16 cellular contexts compared by ENCODE assay signal in the genomic region with DNA sequence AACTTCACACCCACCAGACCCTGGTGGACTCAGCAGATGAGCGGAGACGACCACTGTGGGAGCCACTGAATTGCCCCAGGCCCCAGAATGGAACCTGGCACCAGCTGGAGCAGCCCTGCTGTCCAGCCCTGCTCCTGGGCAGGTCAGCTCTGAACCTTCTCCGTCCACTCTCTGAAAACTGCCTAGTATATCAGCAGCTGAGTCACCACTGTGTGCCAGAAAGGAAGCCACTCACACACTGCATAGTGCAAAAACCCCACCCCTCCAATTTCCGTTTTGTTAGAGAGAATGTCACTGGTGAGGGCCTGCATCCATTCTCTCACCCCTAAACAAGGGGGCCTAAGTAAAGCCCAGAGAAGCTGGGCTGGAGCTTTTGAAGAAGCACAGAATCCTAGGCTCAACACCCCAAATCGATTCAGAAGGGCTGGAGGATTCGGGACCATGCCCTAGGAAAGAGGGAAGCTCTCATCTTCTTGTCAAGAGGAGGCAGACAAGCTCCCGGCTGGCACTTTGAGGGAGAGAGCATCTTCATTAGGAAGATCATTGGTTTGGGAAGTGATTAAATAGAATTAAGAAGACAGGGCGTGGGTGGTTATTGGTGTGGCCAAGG. TPM values are rescaled to one million over a fixed set of nuclear protein-coding genes. Genes with fewer than 3 reads are reported as not detected.
DNase-seq lines count a peak whose midpoint lies in the region; ATAC-seq, FAIRE-seq and TF ChIP-seq lines count a peak whose summit lies in the region.
"Had no signal": no experiment of that assay in that cellular context is flagged by ENCODE, and none has a peak within 500 bp of the region (broad histone marks: within the 10 kb centered on the region; RNA-seq: fewer than 3 reads in every experiment).

No MANE protein-coding gene starts in this region.

- DNase-seq in heart left ventricle (peak in 2 of 5 donors; percentile 36 to 41), cardiac septum (ENCODE audit: low spot score) (no peak), astrocyte of the hippocampus (ENCODE audit: low read depth, low spot score) (peak; percentile 36), right atrium auricular region (ENCODE audit: low spot score) (peak; percentile 55), upper lobe of right lung (no peak), HTR-8/SVneo (ENCODE audit: insufficient read length, low spot score) (no peak), tibial nerve (ENCODE audit: low spot score in 2 of 2) (no peak)
- DNase-seq in activated CD4-positive, alpha-beta T cell treated with anti-CD3 and anti-CD28 coated beads, Interleukin-2, amount 50 U/mL, for 48 hours = no peak
- DNase-seq: gastrocnemius medialis, left colon, MG63, NCI-H345, SHP77 treated with DMSO at 0.1 percent for 48 hours, WERI-Rb-1 had no signal

- H3K27me3 ChIP-seq in heart left ventricle = no peaks in the 10 kb centered on the region
- no peaks in the 10 kb centered on the region for H3K27me3 ChIP-seq in right atrium auricular region
- H3K27me3 ChIP-seq in upper lobe of right lung = no peaks in the 10 kb centered on the region
- no peaks in the 10 kb centered on the region for H3K27me3 ChIP-seq in tibial nerve
- H3K27me3 ChIP-seq: cardiac muscle cell, gastrocnemius medialis, MG63, suprapubic skin had no signal

- TF ChIP-seq POLR2A in heart left ventricle (IDR thresholded peaks at IDR 0.05) = no peak
- TF ChIP-seq POLR2A in tibial nerve (IDR thresholded peaks at IDR 0.05) = no peak

- no peaks in the 10 kb centered on the region for H3K36me3 ChIP-seq in heart left ventricle
- H3K36me3 ChIP-seq in right atrium auricular region = no peaks in the 10 kb centered on the region
- H3K36me3 ChIP-seq in upper lobe of right lung = no peaks in the 10 kb centered on the region
- no peaks in the 10 kb centered on the region for H3K36me3 ChIP-seq in tibial nerve
- H3K36me3 ChIP-seq: cardiac muscle cell, gastrocnemius medialis, MG63, suprapubic skin, WERI-Rb-1 had no signal

- H3K4me3 ChIP-seq in heart left ventricle (no peak overlapping the region), right atrium auricular region (no peak overlapping the region), upper lobe of right lung (no peak overlapping the region), tibial nerve (no peak overlapping the region)
- H3K4me3 ChIP-seq: cardiac muscle cell, gastrocnemius medialis, MG63, suprapubic skin had no signal

- H3K27ac ChIP-seq in heart left ventricle = peak overlapping the region in 9 of 12 donors; percentile 29 to 82 (median 61)
- peak overlapping the region in 1 of 2 donors; percentile 62 for H3K27ac ChIP-seq in right atrium auricular region
- peak overlapping the region; percentile 55 for H3K27ac ChIP-seq in upper lobe of right lung
- no peak overlapping the region for H3K27ac ChIP-seq in tibial nerve
- H3K27ac ChIP-seq: cardiac muscle cell, suprapubic skin, WERI-Rb-1 had no signal

- intact Hi-C loops in heart left ventricle (cut with DNase I) = loop anchor here in 1 of 10 donors (5.0 kb wide), 1 partner anchor 40 kb away; no protein-coding TSS in a partner anchor
- intact Hi-C loops in cardiac septum (cut with DNase I) = no loop called here
- intact Hi-C loops in upper lobe of right lung (cut with DNase I) = no loop called here

- TF ChIP-seq EP300 in tibial nerve (IDR thresholded peaks at IDR 0.05) = no peak

- TF ChIP-seq CTCF in heart left ventricle (IDR thresholded peaks at IDR 0.05) (no peak), right atrium auricular region (IDR thresholded peaks at IDR 0.05) (no peak), upper lobe of right lung (IDR thresholded peaks at IDR 0.05) (no peak), tibial nerve (IDR thresholded peaks at IDR 0.05) (no peak)

- FAIRE-seq in HTR-8/SVneo (lab: Jason Lieb, UNC) = no peak

- H3K4me1 ChIP-seq in heart left ventricle (peaks cover 3 to 82% (median 45%) of the 10 kb centered on the region in 12 donors), right atrium auricular region (peaks cover 0 to 52% of the 10 kb centered on the region in 2 donors), upper lobe of right lung (peaks cover 38% of the 10 kb centered on the region), tibial nerve (peaks cover 0 to 17% (median 7%) of the 10 kb centered on the region in 4 donors)

- 61 to 71% (median 69%) methylated on average over 8 of the region's 8 CpGs for WGBS in heart left ventricle, 4 donors
- 75 to 82% methylated on average over 8 of the region's 8 CpGs for WGBS in tibial nerve, 2 donors

- H3K9me3 ChIP-seq in heart left ventricle = no peaks in the 10 kb centered on the region
- H3K9me3 ChIP-seq in right atrium auricular region = no peaks in the 10 kb centered on the region
- no peaks in the 10 kb centered on the region for H3K9me3 ChIP-seq in upper lobe of right lung
- no peaks in the 10 kb centered on the region for H3K9me3 ChIP-seq in tibial nerve
- H3K9me3 ChIP-seq: gastrocnemius medialis, MG63, suprapubic skin had no signal

- ATAC-seq in heart left ventricle (peak in 3 of 4 donors; percentile 30 to 82 (median 60)), upper lobe of right lung (peak; percentile 51)
- ATAC-seq: gastrocnemius medialis, left colon had no signal

RNA-seq across cellular contexts. Expression of gene GALNT18, which starts 44.5 kb away (rescaled TPM):
- total RNA-seq in heart left ventricle (10 to 100 TPM; 10.5 to 31.8 (median 17.3) TPM), cardiac septum (23.2 TPM), right atrium auricular region (10 to 100 TPM; 22.2 to 26.8 TPM), upper lobe of right lung (55.5 TPM), tibial nerve (10 to 100 TPM; 11.3 to 32.4 (median 23.9) TPM)
- 10 to 100 TPM in 1 of 2 donors, 1 to 10 TPM in 1; 9.0 to 29.4 TPM for polyA plus RNA-seq in heart left ventricle

Comparison
In these comparisons a context has a peak if more than half of its experiments do, and no peak if none do; other contexts are left out.
1. DNase-seq: peak in astrocyte of the hippocampus (single experiment) and right atrium auricular region (single experiment); none in cardiac septum (single experiment), upper lobe of right lung (single experiment), HTR-8/SVneo (single experiment), activated CD4-positive, alpha-beta T cell treated with anti-CD3 and anti-CD28 coated beads, Interleukin-2, amount 50 U/mL, for 48 hours (0 of 2) and tibial nerve (0 of 2).
2. H3K27ac ChIP-seq: peak in heart left ventricle (9 of 12) and upper lobe of right lung (single experiment); none in tibial nerve (0 of 4).